Comparison of ENCODE assay signal across 10 cellular contexts in genomic region chr14:90060965-90061848, GRCh38. TPM values are rescaled to one million over a fixed set of nuclear protein-coding genes. Genes with fewer than 3 reads are reported as not detected.
DNase-seq lines count a peak whose midpoint lies in the region; ATAC-seq and FAIRE-seq lines count a peak whose summit lies in the region.
"Had no signal": no experiment of that assay in that cellular context is flagged by ENCODE, and none has a peak within 500 bp of the region (broad histone marks: within the 10 kb centered on the region; RNA-seq: fewer than 3 reads in every experiment).

No MANE protein-coding gene starts in this region.

- no peak overlapping the region for H3K27ac Mint-ChIP-seq in activated CD8-positive, alpha-beta memory T cell treated with anti-CD3 and anti-CD28 coated beads, Interleukin-2, amount 10 ng/mL, durations not matched to agents 7 days and 5 days

- peaks cover 71% of the 10 kb centered on the region for H3K27me3 Mint-ChIP-seq in activated CD8-positive, alpha-beta memory T cell treated with anti-CD3 and anti-CD28 coated beads, Interleukin-2, amount 10 ng/mL, durations not matched to agents 7 days and 5 days

- H3K27ac ChIP-seq in skin epidermis, result no peak overlapping the region
- H3K27ac ChIP-seq: 22Rv1 had no signal

- H3K4me3 ChIP-seq in skin epidermis, result peak overlapping the region; percentile 20 to 50 (median 38)

- peak; percentile 25 for ATAC-seq in HG02852 (IDR thresholded peaks at IDR 0.05; ENCODE audit: unreplicated experiment)
- ATAC-seq in activated CD8-positive, alpha-beta memory T cell treated with anti-CD3 and anti-CD28 coated beads, Interleukin-2, amount 10 ng/mL, durations not matched to agents 7 days and 5 days, result peak; percentile 41

- peak overlapping the region; percentile 70 for H3K4me3 Mint-ChIP-seq in activated CD8-positive, alpha-beta memory T cell treated with anti-CD3 and anti-CD28 coated beads, Interleukin-2, amount 10 ng/mL, durations not matched to agents 7 days and 5 days

- H3K36me3 Mint-ChIP-seq in activated CD8-positive, alpha-beta memory T cell treated with anti-CD3 and anti-CD28 coated beads, Interleukin-2, amount 10 ng/mL, durations not matched to agents 7 days and 5 days, result no peaks in the 10 kb centered on the region

- FAIRE-seq in HTR-8/SVneo (lab: Jason Lieb, UNC), result no peak
- FAIRE-seq: TTC549 had no signal

- H3K9me3 Mint-ChIP-seq in activated CD8-positive, alpha-beta memory T cell treated with anti-CD3 and anti-CD28 coated beads, Interleukin-2, amount 10 ng/mL, durations not matched to agents 7 days and 5 days (ENCODE audit: low read depth), result no peaks in the 10 kb centered on the region

- CTCF ChIA-PET in activated CD8-positive, alpha-beta memory T cell treated with anti-CD3 and anti-CD28 coated beads, Interleukin-2, amount 10 ng/mL, durations not matched to agents 7 days and 5 days (lab: Charles Lee), result interaction anchor here (1.1 to 1.8 kb wide), 6 partner anchors 88 to 134 kb away, joined by 3 to 11 read pairs (median 6); no protein-coding TSS in a partner anchor

- H3K4me1 Mint-ChIP-seq in activated CD8-positive, alpha-beta memory T cell treated with anti-CD3 and anti-CD28 coated beads, Interleukin-2, amount 10 ng/mL, durations not matched to agents 7 days and 5 days, result peaks cover 24% of the 10 kb centered on the region

- DNase-seq in DMS 273 (lab: John Stamatoyannopoulos, UW; ENCODE audit: unreplicated experiment) (peak; percentile 68), DMS 273 treated with DMSO at 0.1 percent for 48 hours (lab: John Stamatoyannopoulos, UW) (no peak), hepatic stellate cell (ENCODE audit: low spot score) (peak; percentile 11), T1000 (lab: John Stamatoyannopoulos, UW) (no peak), HTR-8/SVneo (ENCODE audit: insufficient read length, low spot score) (no peak)
- DNase-seq in activated CD8-positive, alpha-beta memory T cell treated with anti-CD3 and anti-CD28 coated beads, Interleukin-2, amount 10 ng/mL, durations not matched to agents 7 days and 5 days, result no peak

RNA-seq across cellular contexts. Expression of gene KCNK13, which starts 0.6 kb away (rescaled TPM):
- under 1 TPM; 0.21 to 0.23 TPM for total RNA-seq in activated CD8-positive, alpha-beta memory T cell treated with anti-CD3 and anti-CD28 coated beads, Interleukin-2, amount 10 ng/mL, durations not matched to agents 7 days and 5 days

Comparison
In these comparisons a context has a peak if more than half of its experiments do, and no peak if none do; other contexts are left out.
1. DNase-seq: peak in DMS 273 (single experiment) and hepatic stellate cell (single experiment); none in DMS 273 treated with DMSO at 0.1 percent for 48 hours (single experiment), activated CD8-positive, alpha-beta memory T cell treated with anti-CD3 and anti-CD28 coated beads, Interleukin-2, amount 10 ng/mL, durations not matched to agents 7 days and 5 days (single experiment), T1000 (single experiment) and HTR-8/SVneo (single experiment).